Comparison of ENCODE assay signal across 1 cellular context in the genomic region with DNA sequence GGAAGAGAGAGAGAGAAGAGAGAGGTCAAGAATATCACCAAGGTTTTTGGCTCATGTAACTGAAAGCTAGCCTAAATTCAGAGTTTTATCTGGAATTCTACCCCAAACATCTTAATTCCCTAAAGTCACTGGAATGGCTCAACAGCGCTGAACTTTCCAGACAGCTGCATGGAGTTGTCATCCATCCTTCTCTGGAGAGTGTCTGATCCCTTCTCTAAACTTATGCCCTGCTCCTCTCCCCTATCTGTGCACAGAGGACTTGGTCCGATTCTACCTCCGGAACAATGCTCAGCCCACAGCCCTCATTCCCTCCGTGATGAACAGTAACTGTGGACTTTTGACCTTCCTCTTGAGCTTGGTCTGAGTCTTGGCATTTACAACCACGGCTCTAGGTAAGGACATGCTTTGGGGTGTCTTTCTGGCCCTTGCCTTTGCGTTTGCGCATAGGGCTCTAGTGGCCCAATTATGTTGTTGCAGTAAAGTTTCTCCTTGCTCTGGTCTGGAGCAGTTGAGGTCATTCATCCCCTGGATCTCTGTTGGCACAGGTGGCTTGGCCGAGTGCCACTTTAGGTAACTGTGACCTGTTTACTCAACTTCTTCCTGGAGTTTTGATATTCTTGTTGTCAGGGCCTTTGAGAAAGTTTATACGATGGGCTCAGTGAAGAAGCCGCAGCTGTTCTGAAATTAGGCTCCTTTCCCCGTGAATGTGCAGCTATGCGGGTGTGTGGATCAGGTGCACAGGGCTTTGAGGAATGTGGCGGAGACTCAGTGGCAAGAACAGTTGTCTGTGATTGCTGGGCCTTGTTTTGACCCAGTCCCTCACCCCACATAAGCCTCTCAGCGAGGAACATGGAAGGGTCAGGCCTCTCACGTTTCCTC.
TF ChIP-seq lines count a peak whose summit lies in the region.

No MANE protein-coding gene starts in this region.

TF ChIP-seq in GM12878, 131 proteins besides CTCF, POLR2A, EP300 and RAD21:
- TF ChIP-seq, protein P1, sequence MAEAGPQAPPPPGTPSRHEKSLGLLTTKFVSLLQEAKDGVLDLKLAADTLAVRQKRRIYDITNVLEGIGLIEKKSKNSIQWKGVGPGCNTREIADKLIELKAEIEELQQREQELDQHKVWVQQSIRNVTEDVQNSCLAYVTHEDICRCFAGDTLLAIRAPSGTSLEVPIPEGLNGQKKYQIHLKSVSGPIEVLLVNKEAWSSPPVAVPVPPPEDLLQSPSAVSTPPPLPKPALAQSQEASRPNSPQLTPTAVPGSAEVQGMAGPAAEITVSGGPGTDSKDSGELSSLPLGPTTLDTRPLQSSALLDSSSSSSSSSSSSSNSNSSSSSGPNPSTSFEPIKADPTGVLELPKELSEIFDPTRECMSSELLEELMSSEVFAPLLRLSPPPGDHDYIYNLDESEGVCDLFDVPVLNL (IDR thresholded peaks at IDR 0.05; ENCODE audit: low read depth, low read length): no peak
- TF ChIP-seq, protein P2, sequence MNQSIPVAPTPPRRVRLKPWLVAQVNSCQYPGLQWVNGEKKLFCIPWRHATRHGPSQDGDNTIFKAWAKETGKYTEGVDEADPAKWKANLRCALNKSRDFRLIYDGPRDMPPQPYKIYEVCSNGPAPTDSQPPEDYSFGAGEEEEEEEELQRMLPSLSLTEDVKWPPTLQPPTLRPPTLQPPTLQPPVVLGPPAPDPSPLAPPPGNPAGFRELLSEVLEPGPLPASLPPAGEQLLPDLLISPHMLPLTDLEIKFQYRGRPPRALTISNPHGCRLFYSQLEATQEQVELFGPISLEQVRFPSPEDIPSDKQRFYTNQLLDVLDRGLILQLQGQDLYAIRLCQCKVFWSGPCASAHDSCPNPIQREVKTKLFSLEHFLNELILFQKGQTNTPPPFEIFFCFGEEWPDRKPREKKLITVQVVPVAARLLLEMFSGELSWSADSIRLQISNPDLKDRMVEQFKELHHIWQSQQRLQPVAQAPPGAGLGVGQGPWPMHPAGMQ (IDR thresholded peaks at IDR 0.05; ENCODE audit: borderline replicate concordance): no peak
- TF ChIP-seq LARP7 (IDR thresholded peaks at IDR 0.05): no peak
- TF ChIP-seq, protein P3, sequence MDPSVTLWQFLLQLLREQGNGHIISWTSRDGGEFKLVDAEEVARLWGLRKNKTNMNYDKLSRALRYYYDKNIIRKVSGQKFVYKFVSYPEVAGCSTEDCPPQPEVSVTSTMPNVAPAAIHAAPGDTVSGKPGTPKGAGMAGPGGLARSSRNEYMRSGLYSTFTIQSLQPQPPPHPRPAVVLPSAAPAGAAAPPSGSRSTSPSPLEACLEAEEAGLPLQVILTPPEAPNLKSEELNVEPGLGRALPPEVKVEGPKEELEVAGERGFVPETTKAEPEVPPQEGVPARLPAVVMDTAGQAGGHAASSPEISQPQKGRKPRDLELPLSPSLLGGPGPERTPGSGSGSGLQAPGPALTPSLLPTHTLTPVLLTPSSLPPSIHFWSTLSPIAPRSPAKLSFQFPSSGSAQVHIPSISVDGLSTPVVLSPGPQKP (IDR thresholded peaks at IDR 0.05; ENCODE audit: low read depth, low read length): no peak
TF ChIP-seq in GM12878: peak in this region for 0.
